In the genomic region with DNA sequence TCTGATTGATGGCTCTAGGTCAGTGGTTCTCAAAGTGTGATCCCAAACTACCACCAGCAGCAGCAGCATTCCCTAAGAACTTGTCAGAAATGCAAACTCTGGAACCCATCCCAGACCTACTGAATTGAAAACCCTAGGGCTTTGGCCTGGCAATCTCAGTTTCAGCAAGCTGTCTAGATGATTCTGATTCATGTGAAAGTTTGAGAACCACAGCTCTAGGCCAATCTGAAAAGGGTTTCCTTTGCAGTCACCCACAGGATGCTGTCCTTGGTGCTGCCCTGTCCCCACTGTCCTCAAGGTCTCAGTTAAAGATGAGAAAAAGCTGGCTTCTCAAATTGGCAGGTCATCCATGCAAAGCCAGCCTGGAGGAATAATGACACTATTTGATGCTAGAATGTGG, we compare ENCODE assay signal across 2 cellular contexts.
A peak's percentile ranks its signal among the peaks of the same experiment; 100 is the strongest.
TF ChIP-seq lines count a peak whose summit lies in the region.

No MANE protein-coding gene starts in this region.

TF ChIP-seq in A549, 52 proteins besides CTCF, POLR2A, EP300 and RAD21:
- TF ChIP-seq, protein P1, sequence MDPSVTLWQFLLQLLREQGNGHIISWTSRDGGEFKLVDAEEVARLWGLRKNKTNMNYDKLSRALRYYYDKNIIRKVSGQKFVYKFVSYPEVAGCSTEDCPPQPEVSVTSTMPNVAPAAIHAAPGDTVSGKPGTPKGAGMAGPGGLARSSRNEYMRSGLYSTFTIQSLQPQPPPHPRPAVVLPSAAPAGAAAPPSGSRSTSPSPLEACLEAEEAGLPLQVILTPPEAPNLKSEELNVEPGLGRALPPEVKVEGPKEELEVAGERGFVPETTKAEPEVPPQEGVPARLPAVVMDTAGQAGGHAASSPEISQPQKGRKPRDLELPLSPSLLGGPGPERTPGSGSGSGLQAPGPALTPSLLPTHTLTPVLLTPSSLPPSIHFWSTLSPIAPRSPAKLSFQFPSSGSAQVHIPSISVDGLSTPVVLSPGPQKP (IDR thresholded peaks at IDR 0.05; ENCODE audit: low read depth, low read length) = no peak
- TF ChIP-seq EHMT2 (IDR thresholded peaks at IDR 0.05; ENCODE audit: low read depth) = peak; percentile 28; the same call in 1 of the 2 replicates
- TF ChIP-seq, protein P2, sequence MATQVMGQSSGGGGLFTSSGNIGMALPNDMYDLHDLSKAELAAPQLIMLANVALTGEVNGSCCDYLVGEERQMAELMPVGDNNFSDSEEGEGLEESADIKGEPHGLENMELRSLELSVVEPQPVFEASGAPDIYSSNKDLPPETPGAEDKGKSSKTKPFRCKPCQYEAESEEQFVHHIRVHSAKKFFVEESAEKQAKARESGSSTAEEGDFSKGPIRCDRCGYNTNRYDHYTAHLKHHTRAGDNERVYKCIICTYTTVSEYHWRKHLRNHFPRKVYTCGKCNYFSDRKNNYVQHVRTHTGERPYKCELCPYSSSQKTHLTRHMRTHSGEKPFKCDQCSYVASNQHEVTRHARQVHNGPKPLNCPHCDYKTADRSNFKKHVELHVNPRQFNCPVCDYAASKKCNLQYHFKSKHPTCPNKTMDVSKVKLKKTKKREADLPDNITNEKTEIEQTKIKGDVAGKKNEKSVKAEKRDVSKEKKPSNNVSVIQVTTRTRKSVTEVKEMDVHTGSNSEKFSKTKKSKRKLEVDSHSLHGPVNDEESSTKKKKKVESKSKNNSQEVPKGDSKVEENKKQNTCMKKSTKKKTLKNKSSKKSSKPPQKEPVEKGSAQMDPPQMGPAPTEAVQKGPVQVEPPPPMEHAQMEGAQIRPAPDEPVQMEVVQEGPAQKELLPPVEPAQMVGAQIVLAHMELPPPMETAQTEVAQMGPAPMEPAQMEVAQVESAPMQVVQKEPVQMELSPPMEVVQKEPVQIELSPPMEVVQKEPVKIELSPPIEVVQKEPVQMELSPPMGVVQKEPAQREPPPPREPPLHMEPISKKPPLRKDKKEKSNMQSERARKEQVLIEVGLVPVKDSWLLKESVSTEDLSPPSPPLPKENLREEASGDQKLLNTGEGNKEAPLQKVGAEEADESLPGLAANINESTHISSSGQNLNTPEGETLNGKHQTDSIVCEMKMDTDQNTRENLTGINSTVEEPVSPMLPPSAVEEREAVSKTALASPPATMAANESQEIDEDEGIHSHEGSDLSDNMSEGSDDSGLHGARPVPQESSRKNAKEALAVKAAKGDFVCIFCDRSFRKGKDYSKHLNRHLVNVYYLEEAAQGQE (IDR thresholded peaks at IDR 0.05) = peak; percentile 87
- TF ChIP-seq RFX5 (IDR thresholded peaks at IDR 0.05) = no peak
TF ChIP-seq in A549: peak in this region for 2.

TF ChIP-seq in PFSK-1, 5 proteins besides CTCF, POLR2A, EP300 and RAD21 (continued from another document):
- TF ChIP-seq, protein P2 (IDR thresholded peaks at IDR 0.05; ENCODE audit: insufficient read depth in 1 of 2, low read depth in 2 of 2, low read length in 2 of 2) = peak; percentile 87 to 94
TF ChIP-seq in PFSK-1: peak in this region for 1.
